In the genomic region with DNA sequence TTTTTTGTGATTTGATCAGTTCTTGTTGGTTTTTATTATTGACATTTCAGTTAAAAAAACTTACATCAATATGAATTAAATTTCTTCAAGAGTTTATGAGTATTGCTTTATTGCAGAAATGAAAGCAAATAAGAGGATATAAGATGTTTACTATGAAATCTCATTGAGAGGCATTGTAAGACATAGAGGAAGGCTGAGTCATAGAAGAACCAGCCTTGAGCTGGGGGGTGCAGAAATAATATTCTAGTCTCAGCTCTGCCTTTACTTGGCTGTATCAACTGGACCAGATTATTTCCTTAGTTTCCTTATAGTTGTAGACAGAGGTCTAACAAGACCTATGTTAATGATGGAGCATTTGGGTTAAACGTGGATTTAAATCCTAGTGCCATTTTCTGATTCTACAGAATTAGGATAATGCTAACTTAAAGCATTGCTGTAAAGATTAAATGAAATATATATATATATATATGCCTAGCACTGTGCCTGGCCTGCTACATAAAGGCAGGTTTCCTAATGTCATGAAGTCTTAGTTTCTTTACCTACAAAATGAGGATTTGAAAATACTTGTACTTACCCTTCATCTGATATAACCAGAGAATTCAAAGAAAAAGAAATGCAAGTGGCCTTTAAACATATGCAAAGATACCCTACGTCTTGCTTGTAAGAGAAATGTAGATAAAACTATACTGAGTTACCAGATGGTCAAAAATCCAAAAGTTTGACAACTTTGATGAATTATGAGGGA, we compare ENCODE assay signal across 10 cellular contexts.
A peak's percentile ranks its signal among the peaks of the same experiment; 100 is the strongest.
DNase-seq lines count a peak whose midpoint lies in the region; ATAC-seq, FAIRE-seq and TF ChIP-seq lines count a peak whose summit lies in the region.
"Had no signal": no experiment of that assay in that cellular context is flagged by ENCODE, and none has a peak within 500 bp of the region (broad histone marks: within the 10 kb centered on the region; RNA-seq: fewer than 3 reads in every experiment).

No MANE protein-coding gene starts in this region.

- ATAC-seq in GM21381 (IDR thresholded peaks at IDR 0.05; ENCODE audit: unreplicated experiment): peak; percentile 67
- ATAC-seq in HG03439 (IDR thresholded peaks at IDR 0.05; ENCODE audit: unreplicated experiment): peak; percentile 65

- TF ChIP-seq CTCF in GM12865 (IDR thresholded peaks at IDR 0.05; ENCODE audit: insufficient read depth, low read depth, low read length, missing control alignments): no peak
- no peak for TF ChIP-seq CTCF in epithelial cell of esophagus (IDR thresholded peaks at IDR 0.05; ENCODE audit: insufficient read depth, low read depth, low read length, missing control alignments)

- DNase-seq in GM12865 (ENCODE audit: low read depth) (peak; percentile 42), epithelial cell of esophagus (ENCODE audit: low read depth) (peak; percentile 6), urothelium cell line (ENCODE audit: low spot score) (no peak), NCI-H1436 (lab: John Stamatoyannopoulos, UW) (no peak), C1 segment of cervical spinal cord (lab: John Stamatoyannopoulos, UW) (no peak), Kasumi-1 (lab: John Stamatoyannopoulos, UW) (no peak)
- DNase-seq: NCI-H748 treated with DMSO at 0.1 percent for 48 hours, retina had no signal

- H3K4me3 ChIP-seq in GM12865 (ENCODE audit: low read depth, low read length) (no peak overlapping the region), epithelial cell of esophagus (ENCODE audit: low read length) (no peak overlapping the region)

- FAIRE-seq in urothelium cell line (lab: Jason Lieb, UNC): no peak

Comparison
In these comparisons a context has a peak if more than half of its experiments do, and no peak if none do; other contexts are left out.
1. DNase-seq: peak in GM12865 (single experiment) and epithelial cell of esophagus (single experiment); none in urothelium cell line (single experiment), NCI-H1436 (single experiment), C1 segment of cervical spinal cord (0 of 14) and Kasumi-1 (0 of 2).